Comparison of ENCODE assay signal across 10 cellular contexts in genomic region chr9:93131599-93132286, GRCh38. TPM values are rescaled to one million over a fixed set of nuclear protein-coding genes. Genes with fewer than 3 reads are reported as not detected.
A peak's percentile ranks its signal among the peaks of the same experiment; 100 is the strongest.
DNase-seq lines count a peak whose midpoint lies in the region; ATAC-seq and TF ChIP-seq lines count a peak whose summit lies in the region.
"Had no signal": no experiment of that assay in that cellular context is flagged by ENCODE, and none has a peak within 500 bp of the region (broad histone marks: within the 10 kb centered on the region; RNA-seq: fewer than 3 reads in every experiment).

No MANE protein-coding gene starts in this region.

- peaks cover 20 to 76% (median 45%) of the 10 kb centered on the region in 4 donors for H3K4me1 ChIP-seq in liver (ENCODE audit: control insufficient read depth in 4 of 4, insufficient read depth in 4 of 4, low read length in 3 of 4)

- no peaks in the 10 kb centered on the region for H3K27me3 ChIP-seq in liver (ENCODE audit: control insufficient read depth in 4 of 4, insufficient read depth in 4 of 4, low read length in 3 of 4)

- H3K9ac ChIP-seq in liver (ENCODE audit: low read depth in 1 of 2, low read length in 2 of 2): peak overlapping the region in 1 of 2 donors; percentile 36

- peak overlapping the region; percentile 85 for H3K4me3 Mint-ChIP-seq in activated CD4-positive, alpha-beta T cell treated with anti-CD3 and anti-CD28 coated beads, Interleukin-2, amount 10 ng/mL, durations not matched to agents 7 days and 5 days
- no peak overlapping the region for H3K4me3 Mint-ChIP-seq in Calu3 (ENCODE audit: low read depth, unreplicated experiment)

- POLR2A ChIA-PET in activated CD4-positive, alpha-beta T cell treated with anti-CD3 and anti-CD28 coated beads, Interleukin-2, amount 10 ng/mL, durations not matched to agents 7 days and 5 days (lab: Charles Lee): no interaction called here

- BruUV-seq in Calu3 (replicated peaks; lab: Mats Ljungman, UMichigan): no TSS peak

- TF ChIP-seq CTCF in liver (IDR thresholded peaks at IDR 0.05; ENCODE audit: low read depth, low read length, missing input control) (no peak), Calu3 (IDR thresholded peaks at IDR 0.05; ENCODE audit: unreplicated experiment) (no peak)

- H3K9me3 ChIP-seq in liver (ENCODE audit: control insufficient read depth in 4 of 4, low read length in 3 of 4): no peaks in the 10 kb centered on the region

- H3K4me3 ChIP-seq in liver (ENCODE audit: low read depth in 1 of 3, low read length in 3 of 3): peak overlapping the region in 1 of 3 donors; percentile 5

- no peak for DNase-seq in activated CD4-positive, alpha-beta T cell treated with anti-CD3 and anti-CD28 coated beads, Interleukin-2, amount 10 ng/mL, durations not matched to agents 7 days and 5 days
- DNase-seq in activated CD4-positive, alpha-beta T cell treated with anti-CD3 and anti-CD28 coated beads, Interleukin-2, amount 50 U/mL, for 48 hours: no peak
- DNase-seq in substantia nigra (lab: John Stamatoyannopoulos, UW) (no peak), putamen (ENCODE audit: low spot score) (no peak), Calu3 (no peak)
- DNase-seq: NCI-H1048; stimulated activated CD4-positive, alpha-beta T cell treated with anti-CD3 and anti-CD28 coated beads, Interleukin-12 subunit alpha, Interleukin-12 subunit beta, amount 100 ng/mL, for 4 hours had no signal

- H3K27ac ChIP-seq in angular gyrus (ENCODE audit: low read depth, low read length): peak overlapping the region; percentile 44
- H3K27ac ChIP-seq in liver (ENCODE audit: low read depth in 1 of 2, low read length in 2 of 2): peak overlapping the region; percentile 89 to 95
- H3K27ac ChIP-seq in substantia nigra (ENCODE audit: low read depth, low read length, poor library complexity, severe bottlenecking): peak overlapping the region; percentile 83

- H3K36me3 Mint-ChIP-seq in activated CD4-positive, alpha-beta T cell treated with anti-CD3 and anti-CD28 coated beads, Interleukin-2, amount 10 ng/mL, durations not matched to agents 7 days and 5 days (ENCODE audit: low read depth): no peaks in the 10 kb centered on the region
- H3K36me3 Mint-ChIP-seq in Calu3 (ENCODE audit: insufficient read depth, unreplicated experiment): peaks cover 20% of the 10 kb centered on the region

- H3K27ac Mint-ChIP-seq in activated CD4-positive, alpha-beta T cell treated with anti-CD3 and anti-CD28 coated beads, Interleukin-2, amount 10 ng/mL, durations not matched to agents 7 days and 5 days: peak overlapping the region; percentile 62
- no peak overlapping the region for H3K27ac Mint-ChIP-seq in Calu3 (ENCODE audit: unreplicated experiment)

- intact Hi-C loops in Calu3 (cut with micrococcal nuclease; ENCODE audit: unreplicated experiment): no loop called here

- H3K9me3 Mint-ChIP-seq in activated CD4-positive, alpha-beta T cell treated with anti-CD3 and anti-CD28 coated beads, Interleukin-2, amount 10 ng/mL, durations not matched to agents 7 days and 5 days: no peaks in the 10 kb centered on the region
- no peaks in the 10 kb centered on the region for H3K9me3 Mint-ChIP-seq in Calu3 (ENCODE audit: low read depth, unreplicated experiment)

- TF ChIP-seq RAD21 in liver (IDR thresholded peaks at IDR 0.05): no peak

- H3K4me1 Mint-ChIP-seq in activated CD4-positive, alpha-beta T cell treated with anti-CD3 and anti-CD28 coated beads, Interleukin-2, amount 10 ng/mL, durations not matched to agents 7 days and 5 days: peaks cover 56% of the 10 kb centered on the region
- H3K4me1 Mint-ChIP-seq in Calu3 (ENCODE audit: low read depth, unreplicated experiment): peaks cover 8% of the 10 kb centered on the region

- H3K36me3 ChIP-seq in liver (ENCODE audit: control insufficient read depth in 4 of 4, insufficient read depth in 3 of 4, low read depth in 1 of 4, low read length in 3 of 4): no peaks in the 10 kb centered on the region

- CTCF ChIA-PET in activated CD4-positive, alpha-beta T cell treated with anti-CD3 and anti-CD28 coated beads, Interleukin-2, amount 10 ng/mL, durations not matched to agents 7 days and 5 days (lab: Charles Lee): interaction anchor here (1.1 to 4.4 kb wide), 4 partner anchors 12 to 434 kb away, joined by 3 to 24 read pairs (median 4); no protein-coding TSS in a partner anchor
- CTCF ChIA-PET in Calu3 (lab: Charles Lee): no interaction called here

- no peaks in the 10 kb centered on the region for H3K27me3 Mint-ChIP-seq in activated CD4-positive, alpha-beta T cell treated with anti-CD3 and anti-CD28 coated beads, Interleukin-2, amount 10 ng/mL, durations not matched to agents 7 days and 5 days
- H3K27me3 Mint-ChIP-seq in Calu3 (ENCODE audit: unreplicated experiment): no peaks in the 10 kb centered on the region

- WGBS in liver: 88% methylated on average over 13 of the region's 13 CpGs

- no peak for ATAC-seq in HG02588 (IDR thresholded peaks at IDR 0.05; ENCODE audit: unreplicated experiment)

TF ChIP-seq in liver, 16 proteins besides CTCF, POLR2A, EP300 and RAD21:
- TF ChIP-seq HNF4G (IDR thresholded peaks at IDR 0.05): no peak
- no peak for TF ChIP-seq REST (IDR thresholded peaks at IDR 0.05)
- no peak for TF ChIP-seq TAF1 (conservative IDR thresholded peaks at IDR 0.05)
- TF ChIP-seq SP1 (IDR thresholded peaks at IDR 0.05): no peak
- no peak for TF ChIP-seq RXRA (IDR thresholded peaks at IDR 0.05)

RNA-seq across cellular contexts. Expression of gene NINJ1, which starts 2.3 kb away (rescaled TPM):
- 10 to 100 TPM; 29.5 to 29.9 TPM for total RNA-seq in activated CD4-positive, alpha-beta T cell treated with anti-CD3 and anti-CD28 coated beads, Interleukin-2, amount 10 ng/mL, durations not matched to agents 7 days and 5 days
- total RNA-seq in liver (10 to 100 TPM; 31.2 to 40.0 TPM), Calu3 (2022) (12.6 and 15.2 TPM in 2 replicates)
- polyA plus RNA-seq in liver: 10 to 100 TPM; 70.4 to 72.1 TPM

RNA-seq across cellular contexts. Expression of gene CARD19, which starts 35.7 kb away (rescaled TPM):
- 10 to 100 TPM; 40.3 to 42.6 TPM for total RNA-seq in activated CD4-positive, alpha-beta T cell treated with anti-CD3 and anti-CD28 coated beads, Interleukin-2, amount 10 ng/mL, durations not matched to agents 7 days and 5 days
- 10 to 100 TPM; 13.0 to 15.5 TPM for total RNA-seq in liver
- 10 to 100 TPM; 17.2 to 18.2 TPM for polyA plus RNA-seq in liver
- 26.1 and 26.4 TPM in 2 replicates for total RNA-seq in Calu3 (2022)

RNA-seq across cellular contexts. Expression of gene WNK2, which starts 52.2 kb away (rescaled TPM):
- not detected for total RNA-seq in activated CD4-positive, alpha-beta T cell treated with anti-CD3 and anti-CD28 coated beads, Interleukin-2, amount 10 ng/mL, durations not matched to agents 7 days and 5 days
- total RNA-seq in liver: 1 to 10 TPM; 2.7 to 4.4 TPM
- polyA plus RNA-seq in liver: under 1 TPM; 0.65 to 0.72 TPM
- 81.2 and 85.7 TPM in 2 replicates for total RNA-seq in Calu3 (2022)

Comparison
In these comparisons a context has a peak if more than half of its experiments do, and no peak if none do; other contexts are left out.
1. RNA of gene WNK2, which starts 52.2 kb away (total RNA-seq): 81.2 to 85.7 TPM in Calu3; 2.7 to 4.4 TPM in liver and not detected in activated CD4-positive, alpha-beta T cell treated with anti-CD3 and anti-CD28 coated beads, Interleukin-2, amount 10 ng/mL, durations not matched to agents 7 days and 5 days; every median in the first group is over 10 times any median in the second.
2. Peak in every context shown above with its lines, with median percentiles within 50 percentile points of each other: H3K27ac ChIP-seq.